Comparison of ENCODE assay signal across 1 cellular context in the genomic region with DNA sequence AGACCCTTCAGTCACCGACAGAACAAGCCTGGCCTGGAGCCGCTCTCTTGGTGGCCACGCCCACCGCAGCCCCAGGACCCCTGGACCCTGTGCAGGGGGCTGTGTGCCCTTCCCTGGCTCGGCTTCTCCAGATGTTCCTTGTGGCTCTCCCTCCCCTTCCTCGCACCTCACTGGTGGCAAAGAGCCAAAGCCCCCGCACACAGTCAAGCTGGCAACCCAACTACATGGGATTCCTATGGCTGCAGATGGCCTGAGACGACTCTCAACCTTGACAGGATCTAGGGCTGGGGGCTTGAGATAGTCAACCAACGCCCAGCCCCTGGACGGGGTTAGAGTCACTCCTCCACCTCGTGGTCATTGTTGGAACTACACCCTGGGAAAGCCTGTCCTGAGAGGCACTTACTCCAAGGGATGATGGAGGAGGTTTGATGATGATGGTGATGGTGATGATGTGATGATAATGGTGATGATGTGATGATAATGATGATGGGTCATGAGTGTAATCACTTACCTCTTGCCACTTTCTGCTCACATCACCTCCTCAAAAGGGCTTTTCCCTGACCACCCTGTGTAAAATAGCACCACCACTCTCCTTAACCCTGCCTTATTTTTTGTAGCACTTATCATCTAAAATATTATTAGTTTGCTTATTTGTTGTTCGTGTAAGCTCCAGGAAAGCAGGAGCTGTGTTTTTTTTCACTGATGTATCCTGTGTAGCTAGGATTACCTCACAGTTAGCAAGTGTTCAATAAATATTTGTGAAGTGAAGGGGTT.
TF ChIP-seq lines count a peak whose summit lies in the region.

No MANE protein-coding gene starts in this region.

TF ChIP-seq in HepG2, 621 proteins besides CTCF, POLR2A, EP300 and RAD21 (continued from another document):
- TF ChIP-seq, protein P1, sequence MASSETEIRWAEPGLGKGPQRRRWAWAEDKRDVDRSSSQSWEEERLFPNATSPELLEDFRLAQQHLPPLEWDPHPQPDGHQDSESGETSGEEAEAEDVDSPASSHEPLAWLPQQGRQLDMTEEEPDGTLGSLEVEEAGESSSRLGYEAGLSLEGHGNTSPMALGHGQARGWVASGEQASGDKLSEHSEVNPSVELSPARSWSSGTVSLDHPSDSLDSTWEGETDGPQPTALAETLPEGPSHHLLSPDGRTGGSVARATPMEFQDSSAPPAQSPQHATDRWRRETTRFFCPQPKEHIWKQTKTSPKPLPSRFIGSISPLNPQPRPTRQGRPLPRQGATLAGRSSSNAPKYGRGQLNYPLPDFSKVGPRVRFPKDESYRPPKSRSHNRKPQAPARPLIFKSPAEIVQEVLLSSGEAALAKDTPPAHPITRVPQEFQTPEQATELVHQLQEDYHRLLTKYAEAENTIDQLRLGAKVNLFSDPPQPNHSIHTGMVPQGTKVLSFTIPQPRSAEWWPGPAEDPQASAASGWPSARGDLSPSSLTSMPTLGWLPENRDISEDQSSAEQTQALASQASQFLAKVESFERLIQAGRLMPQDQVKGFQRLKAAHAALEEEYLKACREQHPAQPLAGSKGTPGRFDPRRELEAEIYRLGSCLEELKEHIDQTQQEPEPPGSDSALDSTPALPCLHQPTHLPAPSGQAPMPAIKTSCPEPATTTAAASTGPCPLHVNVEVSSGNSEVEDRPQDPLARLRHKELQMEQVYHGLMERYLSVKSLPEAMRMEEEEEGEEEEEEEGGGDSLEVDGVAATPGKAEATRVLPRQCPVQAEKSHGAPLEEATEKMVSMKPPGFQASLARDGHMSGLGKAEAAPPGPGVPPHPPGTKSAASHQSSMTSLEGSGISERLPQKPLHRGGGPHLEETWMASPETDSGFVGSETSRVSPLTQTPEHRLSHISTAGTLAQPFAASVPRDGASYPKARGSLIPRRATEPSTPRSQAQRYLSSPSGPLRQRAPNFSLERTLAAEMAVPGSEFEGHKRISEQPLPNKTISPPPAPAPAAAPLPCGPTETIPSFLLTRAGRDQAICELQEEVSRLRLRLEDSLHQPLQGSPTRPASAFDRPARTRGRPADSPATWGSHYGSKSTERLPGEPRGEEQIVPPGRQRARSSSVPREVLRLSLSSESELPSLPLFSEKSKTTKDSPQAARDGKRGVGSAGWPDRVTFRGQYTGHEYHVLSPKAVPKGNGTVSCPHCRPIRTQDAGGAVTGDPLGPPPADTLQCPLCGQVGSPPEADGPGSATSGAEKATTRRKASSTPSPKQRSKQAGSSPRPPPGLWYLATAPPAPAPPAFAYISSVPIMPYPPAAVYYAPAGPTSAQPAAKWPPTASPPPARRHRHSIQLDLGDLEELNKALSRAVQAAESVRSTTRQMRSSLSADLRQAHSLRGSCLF (CRISPR knock-in tag; IDR thresholded peaks at IDR 0.05; ENCODE audit: borderline replicate concordance): no peak
- peak; percentile 82 for TF ChIP-seq STAG1 (CRISPR knock-in tag; IDR thresholded peaks at IDR 0.05)
- TF ChIP-seq TEAD2 (CRISPR knock-in tag; IDR thresholded peaks at IDR 0.05): no peak
- TF ChIP-seq, protein P2, sequence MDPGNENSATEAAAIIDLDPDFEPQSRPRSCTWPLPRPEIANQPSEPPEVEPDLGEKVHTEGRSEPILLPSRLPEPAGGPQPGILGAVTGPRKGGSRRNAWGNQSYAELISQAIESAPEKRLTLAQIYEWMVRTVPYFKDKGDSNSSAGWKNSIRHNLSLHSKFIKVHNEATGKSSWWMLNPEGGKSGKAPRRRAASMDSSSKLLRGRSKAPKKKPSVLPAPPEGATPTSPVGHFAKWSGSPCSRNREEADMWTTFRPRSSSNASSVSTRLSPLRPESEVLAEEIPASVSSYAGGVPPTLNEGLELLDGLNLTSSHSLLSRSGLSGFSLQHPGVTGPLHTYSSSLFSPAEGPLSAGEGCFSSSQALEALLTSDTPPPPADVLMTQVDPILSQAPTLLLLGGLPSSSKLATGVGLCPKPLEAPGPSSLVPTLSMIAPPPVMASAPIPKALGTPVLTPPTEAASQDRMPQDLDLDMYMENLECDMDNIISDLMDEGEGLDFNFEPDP (CRISPR knock-in tag; conservative IDR thresholded peaks at IDR 0.05): no peak
- no peak for TF ChIP-seq HHEX (CRISPR knock-in tag; IDR thresholded peaks at IDR 0.05)
- no peak for TF ChIP-seq FOXJ3 (CRISPR knock-in tag; IDR thresholded peaks at IDR 0.05; ENCODE audit: borderline replicate concordance)
- no peak for TF ChIP-seq PHB2 (IDR thresholded peaks at IDR 0.05; ENCODE audit: partially characterized antibody)
- TF ChIP-seq, protein P3, sequence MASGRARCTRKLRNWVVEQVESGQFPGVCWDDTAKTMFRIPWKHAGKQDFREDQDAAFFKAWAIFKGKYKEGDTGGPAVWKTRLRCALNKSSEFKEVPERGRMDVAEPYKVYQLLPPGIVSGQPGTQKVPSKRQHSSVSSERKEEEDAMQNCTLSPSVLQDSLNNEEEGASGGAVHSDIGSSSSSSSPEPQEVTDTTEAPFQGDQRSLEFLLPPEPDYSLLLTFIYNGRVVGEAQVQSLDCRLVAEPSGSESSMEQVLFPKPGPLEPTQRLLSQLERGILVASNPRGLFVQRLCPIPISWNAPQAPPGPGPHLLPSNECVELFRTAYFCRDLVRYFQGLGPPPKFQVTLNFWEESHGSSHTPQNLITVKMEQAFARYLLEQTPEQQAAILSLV (CRISPR knock-in tag; IDR thresholded peaks at IDR 0.05; ENCODE audit: borderline replicate concordance): no peak
- no peak for TF ChIP-seq ZFY (CRISPR knock-in tag; IDR thresholded peaks at IDR 0.05)
- TF ChIP-seq, protein P4, sequence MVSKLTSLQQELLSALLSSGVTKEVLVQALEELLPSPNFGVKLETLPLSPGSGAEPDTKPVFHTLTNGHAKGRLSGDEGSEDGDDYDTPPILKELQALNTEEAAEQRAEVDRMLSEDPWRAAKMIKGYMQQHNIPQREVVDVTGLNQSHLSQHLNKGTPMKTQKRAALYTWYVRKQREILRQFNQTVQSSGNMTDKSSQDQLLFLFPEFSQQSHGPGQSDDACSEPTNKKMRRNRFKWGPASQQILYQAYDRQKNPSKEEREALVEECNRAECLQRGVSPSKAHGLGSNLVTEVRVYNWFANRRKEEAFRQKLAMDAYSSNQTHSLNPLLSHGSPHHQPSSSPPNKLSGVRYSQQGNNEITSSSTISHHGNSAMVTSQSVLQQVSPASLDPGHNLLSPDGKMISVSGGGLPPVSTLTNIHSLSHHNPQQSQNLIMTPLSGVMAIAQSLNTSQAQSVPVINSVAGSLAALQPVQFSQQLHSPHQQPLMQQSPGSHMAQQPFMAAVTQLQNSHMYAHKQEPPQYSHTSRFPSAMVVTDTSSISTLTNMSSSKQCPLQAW (CRISPR knock-in tag; IDR thresholded peaks at IDR 0.05): peak; percentile 26; the same call in 1 of the 2 replicates
- TF ChIP-seq ZNF17 (CRISPR knock-in tag; IDR thresholded peaks at IDR 0.05): no peak
- no peak for TF ChIP-seq HNRNPUL1 (IDR thresholded peaks at IDR 0.05; ENCODE audit: low read depth, low read length)
- TF ChIP-seq RELA (CRISPR knock-in tag; IDR thresholded peaks at IDR 0.05): no peak
- no peak for TF ChIP-seq POGZ (CRISPR knock-in tag; IDR thresholded peaks at IDR 0.05)
- TF ChIP-seq, protein P5, sequence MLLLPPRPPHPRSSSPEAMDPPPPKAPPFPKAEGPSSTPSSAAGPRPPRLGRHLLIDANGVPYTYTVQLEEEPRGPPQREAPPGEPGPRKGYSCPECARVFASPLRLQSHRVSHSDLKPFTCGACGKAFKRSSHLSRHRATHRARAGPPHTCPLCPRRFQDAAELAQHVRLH (CRISPR knock-in tag; IDR thresholded peaks at IDR 0.05; ENCODE audit: borderline replicate concordance, low read depth): no peak
- TF ChIP-seq CHD4 (IDR thresholded peaks at IDR 0.05; ENCODE audit: borderline replicate concordance, low read length): no peak
- no peak for TF ChIP-seq IKZF4 (CRISPR knock-in tag; IDR thresholded peaks at IDR 0.05; ENCODE audit: borderline replicate concordance, low read depth, not compliant biosample characterization)
- no peak for TF ChIP-seq ZSCAN12 (CRISPR knock-in tag; IDR thresholded peaks at IDR 0.05)
- no peak for TF ChIP-seq NFE2L1 (CRISPR knock-in tag; IDR thresholded peaks at IDR 0.05; ENCODE audit: borderline replicate concordance)
- TF ChIP-seq ZNF350 (CRISPR knock-in tag; IDR thresholded peaks at IDR 0.05; ENCODE audit: borderline replicate concordance, low read depth): no peak
- no peak for TF ChIP-seq SKI (IDR thresholded peaks at IDR 0.05; ENCODE audit: partially characterized antibody)
- TF ChIP-seq TEAD3 (CRISPR knock-in tag; optimal IDR thresholded peaks at IDR 0.05; ENCODE audit: borderline replicate concordance): no peak
- no peak for TF ChIP-seq CEBPG (CRISPR knock-in tag; IDR thresholded peaks at IDR 0.05)
- TF ChIP-seq ZKSCAN1 (IDR thresholded peaks at IDR 0.05; ENCODE audit: low read length): no peak
- TF ChIP-seq SETDB1 (CRISPR knock-in tag; IDR thresholded peaks at IDR 0.05; ENCODE audit: borderline replicate concordance): no peak
- no peak for TF ChIP-seq RXRA (CRISPR knock-in tag; IDR thresholded peaks at IDR 0.05)
- TF ChIP-seq ZNF790 (CRISPR knock-in tag; IDR thresholded peaks at IDR 0.05; ENCODE audit: borderline replicate concordance): no peak
- TF ChIP-seq, protein P6, sequence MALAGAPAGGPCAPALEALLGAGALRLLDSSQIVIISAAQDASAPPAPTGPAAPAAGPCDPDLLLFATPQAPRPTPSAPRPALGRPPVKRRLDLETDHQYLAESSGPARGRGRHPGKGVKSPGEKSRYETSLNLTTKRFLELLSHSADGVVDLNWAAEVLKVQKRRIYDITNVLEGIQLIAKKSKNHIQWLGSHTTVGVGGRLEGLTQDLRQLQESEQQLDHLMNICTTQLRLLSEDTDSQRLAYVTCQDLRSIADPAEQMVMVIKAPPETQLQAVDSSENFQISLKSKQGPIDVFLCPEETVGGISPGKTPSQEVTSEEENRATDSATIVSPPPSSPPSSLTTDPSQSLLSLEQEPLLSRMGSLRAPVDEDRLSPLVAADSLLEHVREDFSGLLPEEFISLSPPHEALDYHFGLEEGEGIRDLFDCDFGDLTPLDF (CRISPR knock-in tag; IDR thresholded peaks at IDR 0.05): no peak
- TF ChIP-seq, protein P7, sequence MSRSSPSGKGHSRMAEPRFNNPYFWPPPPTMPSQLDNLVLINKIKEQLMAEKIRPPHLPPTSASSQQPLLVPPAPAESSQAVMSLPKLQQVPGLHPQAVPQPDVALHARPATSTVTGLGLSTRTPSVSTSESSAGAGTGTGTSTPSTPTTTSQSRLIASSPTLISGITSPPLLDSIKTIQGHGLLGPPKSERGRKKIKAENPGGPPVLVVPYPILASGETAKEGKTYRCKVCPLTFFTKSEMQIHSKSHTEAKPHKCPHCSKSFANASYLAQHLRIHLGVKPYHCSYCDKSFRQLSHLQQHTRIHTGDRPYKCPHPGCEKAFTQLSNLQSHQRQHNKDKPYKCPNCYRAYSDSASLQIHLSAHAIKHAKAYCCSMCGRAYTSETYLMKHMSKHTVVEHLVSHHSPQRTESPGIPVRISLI (CRISPR knock-in tag; IDR thresholded peaks at IDR 0.05; ENCODE audit: borderline replicate concordance): peak; percentile 52; the same call in 1 of the 2 replicates
- no peak for TF ChIP-seq TCF12 (IDR thresholded peaks at IDR 0.05)
- no peak for TF ChIP-seq TCF12 (CRISPR knock-in tag; IDR thresholded peaks at IDR 0.05)
- no peak for TF ChIP-seq TOPORS (CRISPR knock-in tag; IDR thresholded peaks at IDR 0.05)
- TF ChIP-seq HNRNPK (IDR thresholded peaks at IDR 0.05; ENCODE audit: low read depth, low read length, poor library complexity, severe bottlenecking): no peak
- TF ChIP-seq, protein P8, sequence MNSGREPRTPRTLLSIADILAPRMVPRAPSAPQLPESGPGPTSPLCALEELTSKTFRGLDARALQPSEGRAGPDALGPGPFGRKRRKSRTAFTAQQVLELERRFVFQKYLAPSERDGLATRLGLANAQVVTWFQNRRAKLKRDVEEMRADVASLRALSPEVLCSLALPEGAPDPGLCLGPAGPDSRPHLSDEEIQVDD (CRISPR knock-in tag; IDR thresholded peaks at IDR 0.05; ENCODE audit: borderline replicate concordance): no peak
